1 cellular context compared by ENCODE assay signal in genomic region chr13:40749327-40749726, GRCh38.
TF ChIP-seq lines count a peak whose summit lies in the region.

No MANE protein-coding gene starts in this region.

TF ChIP-seq in WTC11, 78 proteins besides CTCF, POLR2A, EP300 and RAD21:
- TF ChIP-seq TCF7 (CRISPR knock-in tag; IDR thresholded peaks at IDR 0.05; ENCODE audit: low read depth) (no peak), RORB (CRISPR knock-in tag; IDR thresholded peaks at IDR 0.05) (no peak), NFATC4 (CRISPR knock-in tag; IDR thresholded peaks at IDR 0.05) (no peak), RELA (CRISPR knock-in tag; IDR thresholded peaks at IDR 0.05; ENCODE audit: borderline replicate concordance) (no peak), SMAD4 (CRISPR knock-in tag; IDR thresholded peaks at IDR 0.05) (no peak), SP1 (CRISPR knock-in tag; conservative IDR thresholded peaks at IDR 0.05) (no peak), NR2C2 (CRISPR knock-in tag; IDR thresholded peaks at IDR 0.05) (no peak), GRHL2 (CRISPR knock-in tag; IDR thresholded peaks at IDR 0.05; ENCODE audit: insufficient replicate concordance, severe bottlenecking) (no peak), IRF2 (CRISPR knock-in tag; IDR thresholded peaks at IDR 0.05; ENCODE audit: borderline replicate concordance, low read depth) (no peak), MAX (CRISPR knock-in tag; IDR thresholded peaks at IDR 0.05) (no peak), NR3C1 (CRISPR knock-in tag; conservative IDR thresholded peaks at IDR 0.05; ENCODE audit: low read depth) (no peak), PRDM15 (CRISPR knock-in tag; IDR thresholded peaks at IDR 0.05) (no peak), ZNF423 (CRISPR knock-in tag; IDR thresholded peaks at IDR 0.05) (no peak), MYBL2 (CRISPR knock-in tag; IDR thresholded peaks at IDR 0.05) (no peak), GTF2I (CRISPR knock-in tag; conservative IDR thresholded peaks at IDR 0.05) (no peak), ZSCAN18 (CRISPR knock-in tag; IDR thresholded peaks at IDR 0.05) (no peak), USF2 (CRISPR knock-in tag; IDR thresholded peaks at IDR 0.05) (no peak)
- TF ChIP-seq, protein P1, sequence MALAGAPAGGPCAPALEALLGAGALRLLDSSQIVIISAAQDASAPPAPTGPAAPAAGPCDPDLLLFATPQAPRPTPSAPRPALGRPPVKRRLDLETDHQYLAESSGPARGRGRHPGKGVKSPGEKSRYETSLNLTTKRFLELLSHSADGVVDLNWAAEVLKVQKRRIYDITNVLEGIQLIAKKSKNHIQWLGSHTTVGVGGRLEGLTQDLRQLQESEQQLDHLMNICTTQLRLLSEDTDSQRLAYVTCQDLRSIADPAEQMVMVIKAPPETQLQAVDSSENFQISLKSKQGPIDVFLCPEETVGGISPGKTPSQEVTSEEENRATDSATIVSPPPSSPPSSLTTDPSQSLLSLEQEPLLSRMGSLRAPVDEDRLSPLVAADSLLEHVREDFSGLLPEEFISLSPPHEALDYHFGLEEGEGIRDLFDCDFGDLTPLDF (CRISPR knock-in tag; IDR thresholded peaks at IDR 0.05): no peak
